12 cellular contexts compared by ENCODE assay signal in genomic region chr16:82633964-82634600, GRCh38. TPM values are rescaled to one million over a fixed set of nuclear protein-coding genes. Genes with fewer than 3 reads are reported as not detected.
DNase-seq lines count a peak whose midpoint lies in the region; ATAC-seq and TF ChIP-seq lines count a peak whose summit lies in the region.
"Had no signal": no experiment of that assay in that cellular context is flagged by ENCODE, and none has a peak within 500 bp of the region (broad histone marks: within the 10 kb centered on the region; RNA-seq: fewer than 3 reads in every experiment).

No MANE protein-coding gene starts in this region.

- H3K27ac Mint-ChIP-seq in activated CD8-positive, alpha-beta memory T cell treated with anti-CD3 and anti-CD28 coated beads, Interleukin-2, amount 10 ng/mL, durations not matched to agents 7 days and 5 days: no peak overlapping the region
- H3K27ac Mint-ChIP-seq in effector memory CD8-positive, alpha-beta T cell: no peak overlapping the region
- H3K27ac Mint-ChIP-seq: activated naive CD8-positive, alpha-beta T cell treated with anti-CD3 and anti-CD28 coated beads, Interleukin-2, amount 10 ng/mL, durations not matched to agents 7 days and 5 days; CD14-positive monocyte had no signal

- H3K27me3 Mint-ChIP-seq in activated CD8-positive, alpha-beta memory T cell treated with anti-CD3 and anti-CD28 coated beads, Interleukin-2, amount 10 ng/mL, durations not matched to agents 7 days and 5 days: peaks cover 22% of the 10 kb centered on the region
- H3K27me3 Mint-ChIP-seq in effector memory CD8-positive, alpha-beta T cell: peaks cover 22 to 24% of the 10 kb centered on the region in 2 donors

- H3K9ac ChIP-seq in fibroblast of lung (ENCODE audit: insufficient read depth, low read length): no peak overlapping the region

- no peaks in the 10 kb centered on the region for H3K36me3 ChIP-seq in fibroblast of lung (ENCODE audit: control insufficient read depth, insufficient read depth, low read length)

- H3K4me1 ChIP-seq in fibroblast of lung (ENCODE audit: control insufficient read depth, extremely low read depth, insufficient read depth, low read length): peaks cover 26% of the 10 kb centered on the region

- no peaks in the 10 kb centered on the region for H3K9me3 ChIP-seq in fibroblast of lung (ENCODE audit: control insufficient read depth, insufficient read depth, low read depth, low read length)

- no peaks in the 10 kb centered on the region for H3K9me3 Mint-ChIP-seq in activated CD8-positive, alpha-beta memory T cell treated with anti-CD3 and anti-CD28 coated beads, Interleukin-2, amount 10 ng/mL, durations not matched to agents 7 days and 5 days (ENCODE audit: low read depth)
- no peaks in the 10 kb centered on the region for H3K9me3 Mint-ChIP-seq in effector memory CD8-positive, alpha-beta T cell
- H3K9me3 Mint-ChIP-seq: activated naive CD8-positive, alpha-beta T cell treated with anti-CD3 and anti-CD28 coated beads, Interleukin-2, amount 10 ng/mL, durations not matched to agents 7 days and 5 days; CD14-positive monocyte had no signal

- DNase-seq in C1 segment of cervical spinal cord (lab: John Stamatoyannopoulos, UW): peak in 10 of 14 donors; percentile 1 to 74 (median 38)
- DNase-seq in RPMI7951 (ENCODE audit: low read depth): peak; percentile 87
- DNase-seq in fibroblast of lung (ENCODE audit: low read depth in 2 of 2): peak in 1 of 2 donors; percentile 76
- DNase-seq in nucleus accumbens (lab: John Stamatoyannopoulos, UW): peak in 52 of 56 donors; percentile 9 to 87 (median 64)
- DNase-seq in ecto neural progenitor cell (ENCODE audit: low spot score): no peak
- no peak for DNase-seq in activated CD8-positive, alpha-beta memory T cell treated with anti-CD3 and anti-CD28 coated beads, Interleukin-2, amount 10 ng/mL, durations not matched to agents 7 days and 5 days
- no peak for DNase-seq in effector CD4-positive, alpha-beta T cell
- DNase-seq in effector memory CD8-positive, alpha-beta T cell: no peak
- DNase-seq: activated naive CD8-positive, alpha-beta T cell treated with anti-CD3 and anti-CD28 coated beads, Interleukin-2, amount 10 ng/mL, durations not matched to agents 7 days and 5 days; NCI-H1930; stimulated activated CD4-positive, alpha-beta T cell treated with anti-CD3 and anti-CD28 coated beads, Interleukin-4, amount 100 ng/mL, for 4 hours had no signal

- H3K4me1 Mint-ChIP-seq in activated CD8-positive, alpha-beta memory T cell treated with anti-CD3 and anti-CD28 coated beads, Interleukin-2, amount 10 ng/mL, durations not matched to agents 7 days and 5 days: peaks cover 16% of the 10 kb centered on the region
- H3K4me1 Mint-ChIP-seq in effector memory CD8-positive, alpha-beta T cell (ENCODE audit: low read depth in 2 of 2): no peaks in the 10 kb centered on the region
- H3K4me1 Mint-ChIP-seq: CD14-positive monocyte had no signal

- H3K4me3 Mint-ChIP-seq in activated CD8-positive, alpha-beta memory T cell treated with anti-CD3 and anti-CD28 coated beads, Interleukin-2, amount 10 ng/mL, durations not matched to agents 7 days and 5 days: no peak overlapping the region
- H3K4me3 Mint-ChIP-seq in effector memory CD8-positive, alpha-beta T cell: no peak overlapping the region
- H3K4me3 Mint-ChIP-seq: activated naive CD8-positive, alpha-beta T cell treated with anti-CD3 and anti-CD28 coated beads, Interleukin-2, amount 10 ng/mL, durations not matched to agents 7 days and 5 days; CD14-positive monocyte had no signal

- peaks cover 15% of the 10 kb centered on the region for H3K79me2 ChIP-seq in fibroblast of lung (ENCODE audit: control insufficient read depth, insufficient read depth, low read length)

- H3K27ac ChIP-seq in fibroblast of lung (ENCODE audit: insufficient read depth, low read length): peak overlapping the region; percentile 44

- no peaks in the 10 kb centered on the region for H3K36me3 Mint-ChIP-seq in activated CD8-positive, alpha-beta memory T cell treated with anti-CD3 and anti-CD28 coated beads, Interleukin-2, amount 10 ng/mL, durations not matched to agents 7 days and 5 days
- no peaks in the 10 kb centered on the region for H3K36me3 Mint-ChIP-seq in effector memory CD8-positive, alpha-beta T cell (ENCODE audit: insufficient read depth)
- H3K36me3 Mint-ChIP-seq: activated naive CD8-positive, alpha-beta T cell treated with anti-CD3 and anti-CD28 coated beads, Interleukin-2, amount 10 ng/mL, durations not matched to agents 7 days and 5 days; CD14-positive monocyte had no signal

- no peak overlapping the region for H3K4me2 ChIP-seq in fibroblast of lung (ENCODE audit: extremely low read depth, insufficient read depth, low read length)

- CTCF ChIA-PET in activated CD8-positive, alpha-beta memory T cell treated with anti-CD3 and anti-CD28 coated beads, Interleukin-2, amount 10 ng/mL, durations not matched to agents 7 days and 5 days (lab: Charles Lee): no interaction called here

- no peaks in the 10 kb centered on the region for H3K27me3 ChIP-seq in fibroblast of lung (ENCODE audit: control insufficient read depth, insufficient read depth, low read length)

- peak overlapping the region; percentile 59 for H2AFZ ChIP-seq in fibroblast of lung (ENCODE audit: low read length)

- no peak for TF ChIP-seq CTCF in fibroblast of lung (conservative IDR thresholded peaks at IDR 0.05 in 1 of 2, IDR thresholded peaks at IDR 0.05 in 1 of 2; ENCODE audit: low read depth in 1 of 2, low read length in 2 of 2)

- no peak for ATAC-seq in activated CD8-positive, alpha-beta memory T cell treated with anti-CD3 and anti-CD28 coated beads, Interleukin-2, amount 10 ng/mL, durations not matched to agents 7 days and 5 days
- ATAC-seq in effector memory CD8-positive, alpha-beta T cell (replicated peaks): no peak

- no peak overlapping the region for H3K4me3 ChIP-seq in fibroblast of lung (replicated peaks in 1 of 4; ENCODE audit: control extremely low read depth in 1 of 4, insufficient read depth in 1 of 4, low read depth in 3 of 4, low read length in 4 of 4)

- H4K20me1 ChIP-seq in fibroblast of lung (ENCODE audit: control insufficient read depth, extremely low read depth, insufficient read depth, low read length): no peaks in the 10 kb centered on the region

RNA-seq across cellular contexts. Expression of gene CDH13, which starts 7.3 kb away (rescaled TPM):
- total RNA-seq in RPMI7951 (2014; rRNA removed; shearing (Covaris generic)): 54.6 and 65.6 TPM in 2 replicates
- 21.1 and 27.6 TPM in 2 replicates for total RNA-seq in fibroblast of lung
- polyA plus RNA-seq in fibroblast of lung: 40.1 and 96.7 TPM in 2 replicates
- 27.4 and 60.6 TPM in 2 replicates for polyA plus RNA-seq in fibroblast of lung (2012)
- 16.2 and 61.0 TPM in 2 replicates for polyA minus RNA-seq in fibroblast of lung (ENCODE audit: low replicate concordance)
- total RNA-seq in activated CD8-positive, alpha-beta memory T cell treated with anti-CD3 and anti-CD28 coated beads, Interleukin-2, amount 10 ng/mL, durations not matched to agents 7 days and 5 days: not detected
- total RNA-seq: activated naive CD8-positive, alpha-beta T cell treated with anti-CD3 and anti-CD28 coated beads, Interleukin-2, amount 10 ng/mL, durations not matched to agents 7 days and 5 days had no signal

Comparison
In these comparisons a context has a peak if more than half of its experiments do, and no peak if none do; other contexts are left out.
1. DNase-seq: peak in C1 segment of cervical spinal cord (10 of 14), RPMI7951 (single experiment) and nucleus accumbens (52 of 56); none in ecto neural progenitor cell (single experiment), activated CD8-positive, alpha-beta memory T cell treated with anti-CD3 and anti-CD28 coated beads, Interleukin-2, amount 10 ng/mL, durations not matched to agents 7 days and 5 days (single experiment), effector CD4-positive, alpha-beta T cell (single experiment) and effector memory CD8-positive, alpha-beta T cell (0 of 3).
2. RNA of gene CDH13, which starts 7.3 kb away (total RNA-seq): 54.6 to 65.6 TPM in RPMI7951 and 21.1 to 27.6 TPM in fibroblast of lung; not detected in activated CD8-positive, alpha-beta memory T cell treated with anti-CD3 and anti-CD28 coated beads, Interleukin-2, amount 10 ng/mL, durations not matched to agents 7 days and 5 days; every median in the first group is over 10 times any median in the second.